10 cellular contexts compared by ENCODE assay signal in genomic region chr2:238848941-238849853, GRCh38. TPM values are rescaled to one million over a fixed set of nuclear protein-coding genes. Genes with fewer than 3 reads are reported as not detected.
DNase-seq lines count a peak whose midpoint lies in the region; ATAC-seq and TF ChIP-seq lines count a peak whose summit lies in the region.
"Had no signal": no experiment of that assay in that cellular context is flagged by ENCODE, and none has a peak within 500 bp of the region (broad histone marks: within the 10 kb centered on the region; RNA-seq: fewer than 3 reads in every experiment).

No MANE protein-coding gene starts in this region.

- no peak overlapping the region for H3K27ac ChIP-seq in endodermal cell (ENCODE audit: low read depth, low read length)
- H3K27ac ChIP-seq in mesodermal cell (ENCODE audit: low read depth, low read length, severe bottlenecking) = no peak overlapping the region
- H3K27ac ChIP-seq in tibial artery = peak overlapping the region; percentile 56 to 83

- DNase-seq in NT2/D1 (ENCODE audit: low read depth, low spot score) (no peak), endodermal cell (peak; percentile 72), tibial artery (no peak), cortex of kidney (lab: John Stamatoyannopoulos, UW) (no peak), AG08395 (ENCODE audit: low spot score) (no peak)
- DNase-seq: MM.1S; stimulated activated CD4-positive, alpha-beta T cell treated with anti-CD3 and anti-CD28 coated beads, Interleukin-12 subunit alpha, Interleukin-12 subunit beta, amount 100 ng/mL, for 4 hours had no signal

- intact Hi-C loops in tibial artery (cut with DNase I; ENCODE audit: low total_unique reads) = no loop called here

- no peaks in the 10 kb centered on the region for H3K36me3 Mint-ChIP-seq in endodermal cell (ENCODE audit: low read depth)

- peaks cover 73% of the 10 kb centered on the region for H3K27me3 ChIP-seq in NT2/D1 (ENCODE audit: insufficient read depth, insufficient read length)
- peaks cover 85% of the 10 kb centered on the region for H3K27me3 ChIP-seq in endodermal cell (ENCODE audit: control insufficient read depth, insufficient read depth, low read length, poor library complexity, severe bottlenecking)
- peaks cover 0 to 15% of the 10 kb centered on the region in 2 donors for H3K27me3 ChIP-seq in tibial artery

- H3K4me1 Mint-ChIP-seq in endodermal cell = no peaks in the 10 kb centered on the region

- H3K9ac ChIP-seq in NT2/D1 (ENCODE audit: insufficient read length, low read depth) = peak overlapping the region; percentile 89
- no peak overlapping the region for H3K9ac ChIP-seq in endodermal cell (ENCODE audit: extremely low read depth, low read length, poor library complexity, severe bottlenecking)

- ATAC-seq in GM19035 (IDR thresholded peaks at IDR 0.05; ENCODE audit: unreplicated experiment) = no peak
- ATAC-seq: esophagus mucosa had no signal

- H3K27ac Mint-ChIP-seq in endodermal cell = no peak overlapping the region

- H3K4me3 Mint-ChIP-seq in endodermal cell = peak overlapping the region; percentile 56

- H3K4me3 ChIP-seq in NT2/D1 (ENCODE audit: insufficient read length, low read depth) (peak overlapping the region; percentile 80), endodermal cell (ENCODE audit: low read length) (peak overlapping the region; percentile 75), mesodermal cell (ENCODE audit: extremely low read depth, insufficient read depth, low read length, poor library complexity, severe bottlenecking) (peak overlapping the region; percentile 50), tibial artery (peak overlapping the region; percentile 60 to 72)

- H3K27me3 Mint-ChIP-seq in endodermal cell (ENCODE audit: insufficient read depth) = peaks cover 73% of the 10 kb centered on the region

- no peak for TF ChIP-seq CTCF in endodermal cell (conservative IDR thresholded peaks at IDR 0.05)
- TF ChIP-seq CTCF in tibial artery (IDR thresholded peaks at IDR 0.05) = no peak

- H3K9me3 ChIP-seq in NT2/D1 (ENCODE audit: insufficient read depth, low read length) = no peaks in the 10 kb centered on the region
- H3K9me3 ChIP-seq in endodermal cell (ENCODE audit: control insufficient read depth, low read length) = no peaks in the 10 kb centered on the region
- H3K9me3 ChIP-seq in mesodermal cell (ENCODE audit: control insufficient read depth, low read length) = peaks cover under 1% of the 10 kb centered on the region
- H3K9me3 ChIP-seq in tibial artery = no peaks in the 10 kb centered on the region

- WGBS in endodermal cell (ENCODE audit: insufficient coverage in 1 of 2, insufficient read length in 1 of 2), 2 experiments = 8% methylated on average over 38 to 73 of the region's 73 CpGs
- WGBS in mesodermal cell (ENCODE audit: insufficient coverage in 2 of 2), 2 experiments = 3 to 4% methylated on average over 62 to 64 of the region's 73 CpGs

- no peaks in the 10 kb centered on the region for H3K9me3 Mint-ChIP-seq in endodermal cell

- H3K4me1 ChIP-seq in NT2/D1 (ENCODE audit: insufficient read depth, insufficient read length) = peaks cover 5% of the 10 kb centered on the region
- no peaks in the 10 kb centered on the region for H3K4me1 ChIP-seq in endodermal cell (ENCODE audit: control insufficient read depth, insufficient read depth, low read length)
- H3K4me1 ChIP-seq in mesodermal cell (ENCODE audit: control insufficient read depth, insufficient read depth, low read length, poor library complexity, severe bottlenecking) = peaks cover 4% of the 10 kb centered on the region
- H3K4me1 ChIP-seq in tibial artery = peaks cover 0 to 36% (median 22%) of the 10 kb centered on the region in 4 donors

- H3K36me3 ChIP-seq in NT2/D1 (ENCODE audit: insufficient read depth, insufficient read length, low read length) (no peaks in the 10 kb centered on the region), endodermal cell (ENCODE audit: control insufficient read depth, insufficient read depth, low read length) (no peaks in the 10 kb centered on the region), mesodermal cell (ENCODE audit: control insufficient read depth, insufficient read depth, low read length) (no peaks in the 10 kb centered on the region), tibial artery (no peaks in the 10 kb centered on the region)

RNA-seq across cellular contexts. Expression of gene TWIST2, which starts 1.3 kb away (rescaled TPM):
- total RNA-seq in endodermal cell = 1 to 10 TPM in 1 of 2 donors, not detected in 1; 1.9 TPM
- 1.3 TPM for polyA plus RNA-seq in endodermal cell (2013, experiment 1 of 2)
- 0.83 TPM for polyA plus RNA-seq in endodermal cell (2013, experiment 2 of 2)
- polyA plus RNA-seq in mesodermal cell (2013, experiment 1 of 2) = 4.9 TPM
- polyA plus RNA-seq in mesodermal cell (2013, experiment 2 of 2) = 3.7 TPM

Comparison
In these comparisons a context has a peak if more than half of its experiments do, and no peak if none do; other contexts are left out.
1. H3K27ac ChIP-seq: peak in tibial artery (2 of 2); none in endodermal cell (single experiment) and mesodermal cell (single experiment).
2. Peak in every context shown above with its lines, with median percentiles within 50 percentile points of each other: H3K4me3 ChIP-seq.